In genomic region chr1:116153692-116154031, GRCh38 we compare ENCODE assay signal across 26 cellular contexts. TPM values are rescaled to one million over a fixed set of nuclear protein-coding genes. Genes with fewer than 3 reads are reported as not detected.
"Had no signal": no experiment of that assay in that cellular context is flagged by ENCODE, and none has a peak within 500 bp of the region (broad histone marks: within the 10 kb centered on the region; RNA-seq: fewer than 3 reads in every experiment).

No MANE protein-coding gene starts in this region.

- ATAC-seq: activated T-cell treated with anti-CD3 and anti-CD28 coated beads, Interleukin-2, amount 50 U/mL, for 72 hours; T-helper 17 cell; WTC11 had no signal

- H3K27me3 Mint-ChIP-seq: activated naive CD8-positive, alpha-beta T cell treated with anti-CD3 and anti-CD28 coated beads for 36 hours had no signal

- DNase-seq: activated CD4-positive, alpha-beta T cell treated with anti-CD3 and anti-CD28 coated beads, Interleukin-2, amount 10 ng/mL, durations not matched to agents 24 days and 14 days; activated CD4-positive, alpha-beta T cell treated with anti-CD3 and anti-CD28 coated beads, Interleukin-2, amount 50 U/mL, for 48 hours; activated CD4-positive, CD25-positive, alpha-beta regulatory T cell treated with anti-CD3 and anti-CD28 coated beads, Interleukin-2, amount 50 U/mL, for 72 hours; activated CD8-positive, alpha-beta memory T cell treated with anti-CD3 and anti-CD28 coated beads, Interleukin-2, amount 50 U/mL, for 4 hours; activated gamma-delta T cell treated with Interleukin-2 at 50 U/mL for 16 hours; activated naive CD4-positive, alpha-beta T cell treated with anti-CD3 and anti-CD28 coated beads, Interleukin-2, amount 10 ng/mL, durations not matched to agents 7 days and 5 days; activated naive CD8-positive, alpha-beta T cell treated with anti-CD3 and anti-CD28 coated beads for 36 hours; activated T-cell treated with anti-CD3 and anti-CD28 coated beads, Interleukin-2, amount 50 U/mL, for 72 hours; KG1; NCI-H1092; NCI-H1417; NCI-H2029; NCI-H2107; NCI-H2171 treated with DMSO at 0.1 percent for 48 hours; NCI-H226; NCI-H526 treated with DMSO at 0.1 percent for 48 hours; NCI-H82; SIG-M5; T-helper 17 cell; T-helper 9 cell had no signal

- H3K9me3 Mint-ChIP-seq: activated T-helper 2 cell treated with anti-CD3 and anti-CD28 coated beads, Interferon-gamma antibody, Interleukin-2, Interleukin-4, amounts not matched to agents 10 μg/mL and 5 μg/mL and 100 μg/mL, durations not matched to agents 14 hours and 24 hours and 36 hours; WTC11 had no signal

- H3K36me3 Mint-ChIP-seq: activated naive CD4-positive, alpha-beta T cell treated with anti-CD3 and anti-CD28 coated beads, Interleukin-2, amount 10 ng/mL, durations not matched to agents 7 days and 5 days; WTC11 had no signal

- H3K27ac Mint-ChIP-seq: activated CD4-positive, alpha-beta T cell treated with anti-CD3 and anti-CD28 coated beads, Interleukin-2, amount 10 ng/mL, durations not matched to agents 24 days and 14 days; activated naive CD4-positive, alpha-beta T cell treated with anti-CD3 and anti-CD28 coated beads, Interleukin-2, amount 10 ng/mL, durations not matched to agents 7 days and 5 days; activated naive CD8-positive, alpha-beta T cell treated with anti-CD3 and anti-CD28 coated beads for 36 hours; activated T-cell treated with anti-CD3 and anti-CD28 coated beads, Interleukin-2, amount 50 U/mL, for 72 hours; activated T-helper 2 cell treated with anti-CD3 and anti-CD28 coated beads, Interferon-gamma antibody, Interleukin-2, Interleukin-4, amounts not matched to agents 10 μg/mL and 5 μg/mL and 100 μg/mL, durations not matched to agents 14 hours and 24 hours and 36 hours; T-helper 17 cell; WTC11 had no signal

- H3K4me3 Mint-ChIP-seq: activated CD4-positive, alpha-beta T cell treated with anti-CD3 and anti-CD28 coated beads, Interleukin-2, amount 10 ng/mL, durations not matched to agents 24 days and 14 days; activated naive CD4-positive, alpha-beta T cell treated with anti-CD3 and anti-CD28 coated beads, Interleukin-2, amount 10 ng/mL, durations not matched to agents 7 days and 5 days; activated naive CD8-positive, alpha-beta T cell treated with anti-CD3 and anti-CD28 coated beads for 36 hours; activated T-cell treated with anti-CD3 and anti-CD28 coated beads, Interleukin-2, amount 50 U/mL, for 72 hours; T-helper 17 cell; WTC11 had no signal

RNA-seq across cellular contexts. Expression of gene MAB21L3, which starts 42.5 kb away (rescaled TPM):
- total RNA-seq: activated CD4-positive, alpha-beta T cell treated with anti-CD3 and anti-CD28 coated beads, Interleukin-2, amount 10 ng/mL, durations not matched to agents 24 days and 14 days; activated T-helper 2 cell treated with anti-CD3 and anti-CD28 coated beads, Interferon-gamma antibody, Interleukin-2, Interleukin-4, amounts not matched to agents 10 μg/mL and 5 μg/mL and 100 μg/mL, durations not matched to agents 14 hours and 24 hours and 36 hours; cardiac septum; NCI-H460; OCI-LY7; RPMI7951; T-helper 17 cell; WTC11 had no signal
